Comparison of ENCODE assay signal across 8 cellular contexts in the genomic region with DNA sequence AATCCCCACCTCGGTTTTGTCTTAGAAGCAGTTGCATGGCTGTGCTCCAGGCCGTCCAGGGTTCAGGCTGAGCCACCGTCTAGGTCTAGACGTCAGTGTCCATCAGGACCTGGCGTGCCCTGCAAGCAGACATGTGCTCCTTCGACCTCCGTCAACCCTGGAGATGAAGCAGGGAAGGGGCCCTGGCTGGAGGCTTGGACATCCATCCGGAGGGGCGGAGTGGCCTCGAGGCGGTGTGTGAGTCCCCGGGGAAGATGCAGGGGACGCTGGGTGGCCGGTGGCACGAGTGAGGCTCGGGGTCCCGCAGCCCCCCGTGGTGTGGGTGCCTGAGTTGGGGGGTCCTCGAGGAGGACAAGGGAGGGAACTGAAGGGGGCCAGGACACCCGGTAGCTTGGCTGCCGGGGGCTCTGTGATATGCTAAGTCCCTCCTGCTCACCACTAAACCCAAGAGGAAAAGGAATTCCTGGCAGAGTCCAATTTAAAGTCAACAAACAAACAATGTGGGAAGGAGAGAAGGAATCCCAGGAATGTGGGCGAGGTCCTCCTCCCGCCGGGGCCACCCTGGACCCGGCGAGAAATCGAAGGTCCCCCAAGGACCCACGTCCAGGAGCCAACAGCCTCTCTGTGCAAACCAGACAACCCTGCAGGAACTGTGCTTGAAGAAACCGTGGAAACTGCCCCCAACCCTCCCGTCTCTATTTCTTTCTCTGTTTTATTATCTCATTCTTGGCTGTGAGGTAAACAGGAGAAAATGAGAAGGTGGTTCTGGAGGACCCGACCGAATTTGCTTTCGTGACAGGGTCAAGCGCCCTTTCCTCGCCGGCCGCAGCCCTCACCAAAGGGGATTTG. TPM values are rescaled to one million over a fixed set of nuclear protein-coding genes. Genes with fewer than 3 reads are reported as not detected.
DNase-seq lines count a peak whose midpoint lies in the region; ATAC-seq and TF ChIP-seq lines count a peak whose summit lies in the region.

No MANE protein-coding gene starts in this region.

- H3K9me3 ChIP-seq in gastrocnemius medialis, result no peaks in the 10 kb centered on the region

- TF ChIP-seq CTCF in gastrocnemius medialis (IDR thresholded peaks at IDR 0.05 in 4 of 5, conservative IDR thresholded peaks at IDR 0.05 in 1 of 5), result no peak

- H3K4me1 ChIP-seq in gastrocnemius medialis, result no peaks in the 10 kb centered on the region

- peak overlapping the region in 3 of 4 donors; percentile 48 to 71 (median 61) for H3K27ac ChIP-seq in gastrocnemius medialis

- DNase-seq in H7 (peak; percentile 90), astrocyte of the hippocampus (ENCODE audit: low read depth, low spot score) (peak; percentile 89), iPS DF 19.7 (ENCODE audit: low read depth, low spot score) (peak; percentile 73), gastrocnemius medialis (no peak), NCI-H774 (lab: John Stamatoyannopoulos, UW) (no peak)

- H3K36me3 ChIP-seq in H7 (replicated peaks; ENCODE audit: control insufficient read depth, insufficient read depth, low read length) (no peaks in the 10 kb centered on the region), gastrocnemius medialis (no peaks in the 10 kb centered on the region)

- ATAC-seq in gastrocnemius medialis (peak; percentile 27 to 44), GM21515 (IDR thresholded peaks at IDR 0.05; ENCODE audit: unreplicated experiment) (no peak), HG03378 (IDR thresholded peaks at IDR 0.05; ENCODE audit: unreplicated experiment) (no peak), GM21423 (IDR thresholded peaks at IDR 0.05; ENCODE audit: unreplicated experiment) (no peak)

- peak overlapping the region; percentile 16 for H3K4me3 ChIP-seq in H7 (ENCODE audit: insufficient read depth, low read depth, low read length)
- peak overlapping the region; percentile 21 to 44 (median 25) for H3K4me3 ChIP-seq in gastrocnemius medialis

- intact Hi-C loops in gastrocnemius medialis (cut with DNase I; ENCODE audit: low total_unique reads), result no loop called here

- no peak for TF ChIP-seq POLR2A in gastrocnemius medialis (IDR thresholded peaks at IDR 0.05)

- H3K27me3 ChIP-seq in H7 (ENCODE audit: control insufficient read depth, insufficient read depth, low read length) (no peaks in the 10 kb centered on the region), gastrocnemius medialis (peaks cover 8 to 11% (median 8%) of the 10 kb centered on the region in 3 donors)

- in situ Hi-C loops in gastrocnemius medialis (cut with MboI; ENCODE audit: low sequenced_read_pairs in 4 of 4), result no loop called here

RNA-seq across cellular contexts. Expression of a gene that starts 14.8 kb away (rescaled TPM):
- total RNA-seq in H7 (2014; rRNA removed; shearing (Covaris generic)), result 460 and 481 TPM in 2 replicates
- total RNA-seq in gastrocnemius medialis, result 10 to 100 TPM; 29.8 to 51.7 (median 36.7) TPM

RNA-seq across cellular contexts. Expression of a gene that starts 31.5 kb away (rescaled TPM):
- total RNA-seq in H7 (2014; rRNA removed; shearing (Covaris generic)), result 0.11 and 0.31 TPM in 2 replicates
- 1 to 10 TPM in 1 of 4 donors, not detected in 3; 1.2 TPM for total RNA-seq in gastrocnemius medialis

RNA-seq across cellular contexts. Expression of a gene that starts 39.3 kb away (rescaled TPM):
- total RNA-seq in H7 (2014; rRNA removed; shearing (Covaris generic)), result 52.0 and 53.8 TPM in 2 replicates
- not detected for total RNA-seq in gastrocnemius medialis

RNA-seq across cellular contexts. Expression of a gene that starts 45.2 kb away (rescaled TPM):
- 0.85 and 1.3 TPM in 2 replicates for total RNA-seq in H7 (2014; rRNA removed; shearing (Covaris generic))
- not detected for total RNA-seq in gastrocnemius medialis

RNA-seq across cellular contexts. Expression of a gene that starts 58.4 kb away (rescaled TPM):
- total RNA-seq in H7 (2014; rRNA removed; shearing (Covaris generic)), result 0.66 TPM in 1 of 2 replicates, not detected in the other
- total RNA-seq in gastrocnemius medialis, result under 1 TPM in 1 of 4 donors, not detected in 3; 0.51 TPM

Comparison
In these comparisons a context has a peak if more than half of its experiments do, and no peak if none do; other contexts are left out.
1. DNase-seq: peak in H7 (single experiment), astrocyte of the hippocampus (single experiment) and iPS DF 19.7 (single experiment); none in gastrocnemius medialis (0 of 2) and NCI-H774 (single experiment).
2. ATAC-seq: peak in gastrocnemius medialis (2 of 2); none in GM21515 (single experiment), HG03378 (single experiment) and GM21423 (single experiment).
3. RNA of a gene that starts 39.3 kb away (total RNA-seq): 52.0 to 53.8 TPM in H7; not detected in gastrocnemius medialis; every median in the first group is over 10 times any median in the second.